Comparison of ENCODE assay signal across 12 cellular contexts in the genomic region with DNA sequence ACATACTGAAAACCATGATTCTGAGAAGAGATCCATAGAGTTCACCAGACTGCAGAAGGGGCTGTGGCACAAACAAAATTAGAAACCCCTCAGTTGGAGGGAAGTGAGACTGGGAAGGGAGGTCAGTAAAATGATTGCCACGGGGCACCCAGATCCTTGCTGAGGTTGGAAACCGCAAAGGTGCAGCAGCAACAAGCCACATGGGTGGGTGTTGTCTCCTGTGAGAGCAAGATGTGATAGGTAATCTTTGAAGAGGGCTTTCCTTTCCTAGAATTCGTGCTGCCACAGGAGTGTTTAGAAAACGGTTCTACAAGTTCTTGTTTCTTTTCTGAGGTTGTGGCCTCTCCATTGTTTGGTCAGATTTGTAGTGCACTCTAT.
DNase-seq lines count a peak whose midpoint lies in the region; ATAC-seq and TF ChIP-seq lines count a peak whose summit lies in the region.
"Had no signal": no experiment of that assay in that cellular context is flagged by ENCODE, and none has a peak within 500 bp of the region (broad histone marks: within the 10 kb centered on the region; RNA-seq: fewer than 3 reads in every experiment).

No MANE protein-coding gene starts in this region.

- no peak overlapping the region for H3K4me2 ChIP-seq in osteoblast (ENCODE audit: insufficient read depth, low read length)

- TF ChIP-seq CTCF in natural killer cell (IDR thresholded peaks at IDR 0.05) (no peak), Calu3 (IDR thresholded peaks at IDR 0.05; ENCODE audit: unreplicated experiment) (no peak), osteoblast (IDR thresholded peaks at IDR 0.05; ENCODE audit: extremely low read depth, low read depth, low read length) (no peak)

- no peaks in the 10 kb centered on the region for H3K4me1 ChIP-seq in osteoblast (ENCODE audit: insufficient read depth, low read length)

- BruUV-seq in Calu3 (replicated peaks; lab: Mats Ljungman, UMichigan): no TSS peak

- H3K9me3 ChIP-seq in osteoblast (ENCODE audit: low read depth, low read length): no peaks in the 10 kb centered on the region

- peak overlapping the region; percentile 49 for H3K4me3 Mint-ChIP-seq in activated CD4-positive, alpha-beta T cell treated with anti-CD3 and anti-CD28 coated beads, Interleukin-2, amount 10 ng/mL, durations not matched to agents 7 days and 5 days
- H3K4me3 Mint-ChIP-seq in natural killer cell (peak overlapping the region; percentile 13), Calu3 (ENCODE audit: low read depth, unreplicated experiment) (no peak overlapping the region)
- H3K4me3 Mint-ChIP-seq: type B pancreatic cell had no signal

- POLR2A ChIA-PET in activated CD4-positive, alpha-beta T cell treated with anti-CD3 and anti-CD28 coated beads, Interleukin-2, amount 10 ng/mL, durations not matched to agents 7 days and 5 days (lab: Charles Lee): no interaction called here
- POLR2A ChIA-PET in HEK293T (lab: Yijun Ruan, JAX): no interaction called here

- H3K4me1 Mint-ChIP-seq in activated CD4-positive, alpha-beta T cell treated with anti-CD3 and anti-CD28 coated beads, Interleukin-2, amount 10 ng/mL, durations not matched to agents 7 days and 5 days: peaks cover 94% of the 10 kb centered on the region
- peaks cover 25 to 27% of the 10 kb centered on the region in 2 donors for H3K4me1 Mint-ChIP-seq in natural killer cell
- no peaks in the 10 kb centered on the region for H3K4me1 Mint-ChIP-seq in Calu3 (ENCODE audit: low read depth, unreplicated experiment)

- DNase-seq in activated CD4-positive, alpha-beta T cell treated with anti-CD3 and anti-CD28 coated beads, Interleukin-2, amount 10 ng/mL, durations not matched to agents 7 days and 5 days: peak; percentile 75
- DNase-seq in natural killer cell: no peak
- no peak for DNase-seq in D341Med (ENCODE audit: low spot score)
- DNase-seq in Calu3: no peak
- no peak for DNase-seq in HEK293T (ENCODE audit: extremely low spot score)
- DNase-seq in osteoblast (ENCODE audit: insufficient read length, low spot score, missing footprints): no peak
- DNase-seq: DMS53, left ventricle myocardium superior, NCI-H2227 treated with DMSO at 0.1 percent for 48 hours had no signal

- H3K36me3 Mint-ChIP-seq in activated CD4-positive, alpha-beta T cell treated with anti-CD3 and anti-CD28 coated beads, Interleukin-2, amount 10 ng/mL, durations not matched to agents 7 days and 5 days (ENCODE audit: low read depth): peaks cover 91% of the 10 kb centered on the region
- H3K36me3 Mint-ChIP-seq in natural killer cell: peaks cover 20% of the 10 kb centered on the region
- no peaks in the 10 kb centered on the region for H3K36me3 Mint-ChIP-seq in Calu3 (ENCODE audit: insufficient read depth, unreplicated experiment)

- no peaks in the 10 kb centered on the region for H3K27me3 ChIP-seq in osteoblast (ENCODE audit: insufficient read depth, low read length)

- no peak overlapping the region for H3K27ac ChIP-seq in osteoblast (ENCODE audit: low read depth, low read length)

- no peaks in the 10 kb centered on the region for H3K27me3 Mint-ChIP-seq in activated CD4-positive, alpha-beta T cell treated with anti-CD3 and anti-CD28 coated beads, Interleukin-2, amount 10 ng/mL, durations not matched to agents 7 days and 5 days
- H3K27me3 Mint-ChIP-seq in natural killer cell (ENCODE audit: low read depth in 2 of 2): no peaks in the 10 kb centered on the region
- no peaks in the 10 kb centered on the region for H3K27me3 Mint-ChIP-seq in Calu3 (ENCODE audit: unreplicated experiment)
- H3K27me3 Mint-ChIP-seq: type B pancreatic cell had no signal

- H3K79me2 ChIP-seq in osteoblast (ENCODE audit: insufficient read depth, low read length): no peaks in the 10 kb centered on the region

- H3K4me3 ChIP-seq in osteoblast (ENCODE audit: insufficient read depth, low read length): no peak overlapping the region

- peaks cover 20% of the 10 kb centered on the region for H3K9me3 Mint-ChIP-seq in activated CD4-positive, alpha-beta T cell treated with anti-CD3 and anti-CD28 coated beads, Interleukin-2, amount 10 ng/mL, durations not matched to agents 7 days and 5 days
- H3K9me3 Mint-ChIP-seq in natural killer cell (no peaks in the 10 kb centered on the region), Calu3 (ENCODE audit: low read depth, unreplicated experiment) (no peaks in the 10 kb centered on the region)

- ATAC-seq in GM18868 (IDR thresholded peaks at IDR 0.05; ENCODE audit: unreplicated experiment) (peak; percentile 51), HG02678 (IDR thresholded peaks at IDR 0.05; ENCODE audit: unreplicated experiment) (peak; percentile 28), natural killer cell (peak in 2 of 3 donors; percentile 19 to 28)
- ATAC-seq: left ventricle myocardium superior had no signal

- H3K27ac Mint-ChIP-seq in activated CD4-positive, alpha-beta T cell treated with anti-CD3 and anti-CD28 coated beads, Interleukin-2, amount 10 ng/mL, durations not matched to agents 7 days and 5 days: peak overlapping the region; percentile 90
- H3K27ac Mint-ChIP-seq in natural killer cell (peak overlapping the region; percentile 2 to 13), Calu3 (ENCODE audit: unreplicated experiment) (no peak overlapping the region)
- H3K27ac Mint-ChIP-seq: type B pancreatic cell had no signal

- intact Hi-C loops in natural killer cell (cut with micrococcal nuclease) (no loop called here), Calu3 (cut with micrococcal nuclease; ENCODE audit: unreplicated experiment) (no loop called here)

- H2AFZ ChIP-seq in osteoblast (ENCODE audit: low read length): no peak overlapping the region

- H3K36me3 ChIP-seq in osteoblast (ENCODE audit: insufficient read depth, low read length): peaks cover 35% of the 10 kb centered on the region

- H4K20me1 ChIP-seq in osteoblast (ENCODE audit: insufficient read depth, low read length): no peaks in the 10 kb centered on the region

- CTCF ChIA-PET in activated CD4-positive, alpha-beta T cell treated with anti-CD3 and anti-CD28 coated beads, Interleukin-2, amount 10 ng/mL, durations not matched to agents 7 days and 5 days (lab: Charles Lee): interaction anchor here (1.8 kb wide), 1 partner anchor 24 kb away, joined by 4 read pairs; no protein-coding TSS in a partner anchor
- CTCF ChIA-PET in Calu3 (lab: Charles Lee): no interaction called here
- CTCF ChIA-PET in HEK293T (lab: Yijun Ruan, JAX): no interaction called here

TF ChIP-seq in HEK293T, 16 proteins besides CTCF, POLR2A, EP300 and RAD21:
- TF ChIP-seq FOXM1 (IDR thresholded peaks at IDR 0.05; ENCODE audit: borderline replicate concordance) (no peak), NFRKB (IDR thresholded peaks at IDR 0.05) (no peak), ARNT (IDR thresholded peaks at IDR 0.05) (no peak), ZNF384 (IDR thresholded peaks at IDR 0.05) (no peak), HDGF (IDR thresholded peaks at IDR 0.05; ENCODE audit: borderline replicate concordance) (no peak), LEF1 (IDR thresholded peaks at IDR 0.05; ENCODE audit: borderline replicate concordance) (no peak), BHLHE40 (IDR thresholded peaks at IDR 0.05; ENCODE audit: borderline replicate concordance) (no peak)
